Comparison of ENCODE assay signal across 23 cellular contexts in the genomic region with DNA sequence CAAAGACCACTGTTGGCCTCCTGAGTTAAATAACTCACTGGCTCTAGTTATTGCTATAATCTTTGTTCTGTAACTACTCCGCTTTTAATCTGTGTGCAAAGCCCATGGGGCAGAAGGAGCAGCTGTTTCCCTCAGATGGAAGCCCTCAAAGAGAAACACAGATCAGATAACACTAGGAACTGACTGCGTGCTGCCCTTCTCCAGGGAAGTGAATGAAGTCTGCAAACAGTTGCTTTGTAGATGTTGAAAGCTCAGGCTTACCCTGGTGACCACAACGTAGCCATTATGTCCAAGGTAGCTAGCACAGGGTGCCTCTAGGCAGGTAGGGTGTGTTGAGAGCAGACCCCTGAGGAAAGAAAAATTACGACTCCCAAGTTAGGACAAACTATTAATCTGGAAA.
A peak's percentile ranks its signal among the peaks of the same experiment; 100 is the strongest.
DNase-seq lines count a peak whose midpoint lies in the region; ATAC-seq and TF ChIP-seq lines count a peak whose summit lies in the region.
"Had no signal": no experiment of that assay in that cellular context is flagged by ENCODE, and none has a peak within 500 bp of the region (broad histone marks: within the 10 kb centered on the region; RNA-seq: fewer than 3 reads in every experiment).

No MANE protein-coding gene starts in this region.

- peaks cover 11% of the 10 kb centered on the region for H3K9me3 Mint-ChIP-seq in nephron

- no peak for ATAC-seq in GM21515 (IDR thresholded peaks at IDR 0.05; ENCODE audit: unreplicated experiment)
- no peak for ATAC-seq in HG03571 (IDR thresholded peaks at IDR 0.05; ENCODE audit: unreplicated experiment)
- ATAC-seq: activated naive CD8-positive, alpha-beta T cell treated with anti-CD3 and anti-CD28 coated beads, Interleukin-2, amount 50 U/mL, for 24 hours; body of pancreas; CD8-positive, alpha-beta T cell; left lung; mucosa of descending colon; T-cell had no signal

- no peaks in the 10 kb centered on the region for H3K36me3 Mint-ChIP-seq in nephron (ENCODE audit: low read depth)
- H3K36me3 Mint-ChIP-seq: CD8-positive, alpha-beta T cell; T-cell had no signal

- peaks cover 6% of the 10 kb centered on the region for H3K27me3 Mint-ChIP-seq in nephron (ENCODE audit: low read depth)
- H3K27me3 Mint-ChIP-seq: activated naive CD8-positive, alpha-beta T cell treated with anti-CD3 and anti-CD28 coated beads, Interleukin-2, amount 50 U/mL, for 24 hours had no signal

- peak overlapping the region; percentile 24 to 85 (median 52) for H3K27ac Mint-ChIP-seq in nephron
- H3K27ac Mint-ChIP-seq: activated naive CD8-positive, alpha-beta T cell treated with anti-CD3 and anti-CD28 coated beads, Interleukin-2, amount 50 U/mL, for 24 hours; CD8-positive, alpha-beta T cell; T-cell had no signal

- H3K4me3 Mint-ChIP-seq in nephron, result peak overlapping the region in 1 of 3 experiments; percentile 26
- H3K4me3 Mint-ChIP-seq: activated naive CD8-positive, alpha-beta T cell treated with anti-CD3 and anti-CD28 coated beads, Interleukin-2, amount 50 U/mL, for 24 hours; CD8-positive, alpha-beta T cell; T-cell had no signal

- H3K4me1 Mint-ChIP-seq in nephron, result peaks cover 10% of the 10 kb centered on the region
- H3K4me1 Mint-ChIP-seq: activated naive CD8-positive, alpha-beta T cell treated with anti-CD3 and anti-CD28 coated beads, Interleukin-2, amount 50 U/mL, for 24 hours; T-cell had no signal

- DNase-seq in DMS153 treated with DMSO at 0.1 percent for 48 hours (lab: John Stamatoyannopoulos, UW; ENCODE audit: unreplicated experiment) (peak; percentile 30), NCI-H2029 treated with DMSO at 0.1 percent for 48 hours (lab: John Stamatoyannopoulos, UW) (peak; percentile 57), SK-N-DZ (ENCODE audit: low spot score) (peak; percentile 75), EL (no peak)
- DNase-seq: activated CD4-positive, alpha-beta T cell treated with anti-CD3 and anti-CD28 coated beads, Interleukin-2, amount 50 U/mL, for 1 hour; activated effector memory CD4-positive, alpha-beta T cell treated with Interleukin-2 at 50 U/mL for 16 hours; activated naive CD8-positive, alpha-beta T cell treated with anti-CD3 and anti-CD28 coated beads, Interleukin-2, amount 50 U/mL, for 24 hours; body of pancreas; CD8-positive, alpha-beta T cell; DND-41; head of caudate nucleus; left lung; mucosa of descending colon; NCI-H1417; NCI-H446; spleen; stimulated activated CD4-positive, alpha-beta T cell treated with anti-CD3 and anti-CD28 coated beads, Interleukin-4, amount 100 ng/mL, for 24 hours; stomach; T-cell; trophoblast cell had no signal

- TF ChIP-seq CTCF in nephron (IDR thresholded peaks at IDR 0.05; ENCODE audit: unreplicated experiment in 3 of 3), result no peak
